ENCODE assay signal across 38 cellular contexts in genomic region chr15:35047528-35047927, GRCh38. TPM values are rescaled to one million over a fixed set of nuclear protein-coding genes. Genes with fewer than 3 reads are reported as not detected.
"Had no signal": no experiment of that assay in that cellular context is flagged by ENCODE, and none has a peak within 500 bp of the region (broad histone marks: within the 10 kb centered on the region; RNA-seq: fewer than 3 reads in every experiment).

No MANE protein-coding gene starts in this region.

- H3K4me3 Mint-ChIP-seq: activated CD4-positive, alpha-beta memory T cell treated with anti-CD3 and anti-CD28 coated beads for 36 hours; activated CD4-positive, alpha-beta T cell treated with anti-CD3 and anti-CD28 coated beads, Interleukin-2, amount 10 ng/mL, durations not matched to agents 24 days and 14 days; activated naive CD4-positive, alpha-beta T cell treated with anti-CD3 and anti-CD28 coated beads, Interleukin-2, amount 10 ng/mL, durations not matched to agents 7 days and 5 days; activated naive CD8-positive, alpha-beta T cell treated with anti-CD3 and anti-CD28 coated beads, Interleukin-2, amount 10 ng/mL, durations not matched to agents 7 days and 5 days; activated T-helper 1 cell treated with anti-CD3 and anti-CD28 coated beads, Interleukin-12 subunit alpha, Interleukin-12 subunit beta, Interleukin-2, Interleukin-4 antibody, amounts not matched to agents 30 ng/mL and 10 ng/mL and 1 ng/mL, durations not matched to agents 14 hours and 24 hours and 36 hours; brain; effector memory CD8-positive, alpha-beta T cell; immature natural killer cell; mesothelial cell of epicardium; naive B cell; stimulated activated naive B cell treated with anti-CD40 and anti-IgM and Interleukin-4, amounts not matched to agents 10 μg/mL and 1 μg/mL and 100 μg/mL, for 72 hours; T-helper 1 cell treated with Interleukin-12 subunit alpha and Interleukin-12 subunit beta and Interleukin-4 antibody, amounts not matched to agents 30 μg/mL and 1 μg/mL, for 36 hours had no signal

- H3K9me3 Mint-ChIP-seq: activated CD4-positive, alpha-beta memory T cell treated with anti-CD3 and anti-CD28 coated beads for 36 hours; activated CD4-positive, alpha-beta T cell treated with anti-CD3 and anti-CD28 coated beads, Interleukin-2, amount 10 ng/mL, durations not matched to agents 24 days and 14 days; activated naive CD4-positive, alpha-beta T cell treated with anti-CD3 and anti-CD28 coated beads, Interleukin-2, amount 10 ng/mL, durations not matched to agents 7 days and 5 days; activated naive CD8-positive, alpha-beta T cell treated with anti-CD3 and anti-CD28 coated beads, Interleukin-2, amount 10 ng/mL, durations not matched to agents 7 days and 5 days; activated T-helper 1 cell treated with anti-CD3 and anti-CD28 coated beads, Interleukin-12 subunit alpha, Interleukin-12 subunit beta, Interleukin-2, Interleukin-4 antibody, amounts not matched to agents 30 ng/mL and 10 ng/mL and 1 ng/mL, durations not matched to agents 14 hours and 24 hours and 36 hours; effector memory CD8-positive, alpha-beta T cell; immature natural killer cell; T-helper 1 cell treated with Interleukin-12 subunit alpha and Interleukin-12 subunit beta and Interleukin-4 antibody, amounts not matched to agents 30 μg/mL and 1 μg/mL, for 36 hours had no signal

- H3K27ac ChIP-seq: ascending aorta, cardiac muscle cell, coronary artery, dorsolateral prefrontal cortex, gastroesophageal sphincter, ovary, psoas muscle, right atrium auricular region, suprapubic skin, tibial artery had no signal

- H3K27ac Mint-ChIP-seq: activated CD4-positive, alpha-beta memory T cell treated with anti-CD3 and anti-CD28 coated beads for 36 hours; activated CD4-positive, alpha-beta T cell treated with anti-CD3 and anti-CD28 coated beads, Interleukin-2, amount 10 ng/mL, durations not matched to agents 24 days and 14 days; activated naive CD4-positive, alpha-beta T cell treated with anti-CD3 and anti-CD28 coated beads, Interleukin-2, amount 10 ng/mL, durations not matched to agents 7 days and 5 days; activated naive CD8-positive, alpha-beta T cell treated with anti-CD3 and anti-CD28 coated beads, Interleukin-2, amount 10 ng/mL, durations not matched to agents 7 days and 5 days; activated T-helper 1 cell treated with anti-CD3 and anti-CD28 coated beads, Interleukin-12 subunit alpha, Interleukin-12 subunit beta, Interleukin-2, Interleukin-4 antibody, amounts not matched to agents 30 ng/mL and 10 ng/mL and 1 ng/mL, durations not matched to agents 14 hours and 24 hours and 36 hours; brain; effector memory CD8-positive, alpha-beta T cell; immature natural killer cell; mesothelial cell of epicardium; naive B cell; stimulated activated naive B cell treated with anti-CD40 and anti-IgM and Interleukin-4, amounts not matched to agents 10 μg/mL and 1 μg/mL and 100 μg/mL, for 72 hours; T-helper 1 cell treated with Interleukin-12 subunit alpha and Interleukin-12 subunit beta and Interleukin-4 antibody, amounts not matched to agents 30 μg/mL and 1 μg/mL, for 36 hours had no signal

- H3K9me3 ChIP-seq: ascending aorta, gastroesophageal sphincter, ovary, psoas muscle, right atrium auricular region, suprapubic skin, tibial artery had no signal

- DNase-seq: activated CD4-positive, alpha-beta memory T cell treated with anti-CD3 and anti-CD28 coated beads for 36 hours; activated CD4-positive, alpha-beta T cell treated with anti-CD3 and anti-CD28 coated beads, Interleukin-2, amount 10 ng/mL, durations not matched to agents 24 days and 14 days; activated CD4-positive, CD25-positive, alpha-beta regulatory T cell treated with anti-CD3 and anti-CD28 coated beads, Interleukin-2, amount 50 U/mL, for 72 hours; activated CD8-positive, alpha-beta memory T cell treated with anti-CD3 and anti-CD28 coated beads, Interleukin-2, amount 50 U/mL, for 4 hours; activated gamma-delta T cell; activated naive CD4-positive, alpha-beta T cell treated with anti-CD3 and anti-CD28 coated beads, Interleukin-2, amount 10 ng/mL, durations not matched to agents 7 days and 5 days; activated naive CD8-positive, alpha-beta T cell treated with anti-CD3 and anti-CD28 coated beads, Interleukin-2, amount 10 ng/mL, durations not matched to agents 7 days and 5 days; activated T-cell treated with anti-CD3 and anti-CD28 coated beads, Interleukin-2, amount 50 U/mL, for 1 hour; dorsolateral prefrontal cortex; effector memory CD8-positive, alpha-beta T cell; head of caudate nucleus; hypothalamus; immature natural killer cell; mammary epithelial cell; naive B cell; ovary; psoas muscle; stimulated activated CD4-positive, alpha-beta T cell treated with anti-CD3 and anti-CD28 coated beads, Interleukin-15, amount 100 ng/mL, for 24 hours; stimulated activated CD4-positive, alpha-beta T cell treated with anti-CD3 and anti-CD28 coated beads, Interleukin-2, amount 100 ng/mL, for 24 hours; stimulated activated naive B cell treated with anti-CD40 and anti-IgM and Interleukin-4, amounts not matched to agents 10 μg/mL and 1 μg/mL and 100 μg/mL, for 72 hours; SW 1271; T1000; tibial artery had no signal

- H3K27me3 Mint-ChIP-seq: activated CD4-positive, alpha-beta T cell treated with anti-CD3 and anti-CD28 coated beads, Interleukin-2, amount 10 ng/mL, durations not matched to agents 24 days and 14 days; activated naive CD4-positive, alpha-beta T cell treated with anti-CD3 and anti-CD28 coated beads, Interleukin-2, amount 10 ng/mL, durations not matched to agents 7 days and 5 days; activated naive CD8-positive, alpha-beta T cell treated with anti-CD3 and anti-CD28 coated beads, Interleukin-2, amount 10 ng/mL, durations not matched to agents 7 days and 5 days; effector memory CD8-positive, alpha-beta T cell; naive B cell; stimulated activated naive B cell treated with anti-CD40 and anti-IgM and Interleukin-4, amounts not matched to agents 10 μg/mL and 1 μg/mL and 100 μg/mL, for 72 hours had no signal

- H3K4me1 ChIP-seq: ascending aorta, gastroesophageal sphincter, psoas muscle, right atrium auricular region, suprapubic skin, tibial artery had no signal

- H3K4me3 ChIP-seq: ascending aorta, cardiac muscle cell, coronary artery, dorsolateral prefrontal cortex, gastroesophageal sphincter, ovary, psoas muscle, right atrium auricular region, suprapubic skin, tibial artery had no signal

- H3K36me3 Mint-ChIP-seq: activated CD4-positive, alpha-beta memory T cell treated with anti-CD3 and anti-CD28 coated beads for 36 hours; activated naive CD4-positive, alpha-beta T cell treated with anti-CD3 and anti-CD28 coated beads, Interleukin-2, amount 10 ng/mL, durations not matched to agents 7 days and 5 days; activated naive CD8-positive, alpha-beta T cell treated with anti-CD3 and anti-CD28 coated beads, Interleukin-2, amount 10 ng/mL, durations not matched to agents 7 days and 5 days; brain; immature natural killer cell; mesothelial cell of epicardium; naive B cell; stimulated activated naive B cell treated with anti-CD40 and anti-IgM and Interleukin-4, amounts not matched to agents 10 μg/mL and 1 μg/mL and 100 μg/mL, for 72 hours had no signal

- H3K36me3 ChIP-seq: ascending aorta, cardiac muscle cell, gastroesophageal sphincter, ovary, right atrium auricular region, suprapubic skin, tibial artery had no signal

- H3K4me1 Mint-ChIP-seq: activated naive CD4-positive, alpha-beta T cell treated with anti-CD3 and anti-CD28 coated beads, Interleukin-2, amount 10 ng/mL, durations not matched to agents 7 days and 5 days; activated naive CD8-positive, alpha-beta T cell treated with anti-CD3 and anti-CD28 coated beads, Interleukin-2, amount 10 ng/mL, durations not matched to agents 7 days and 5 days; brain; immature natural killer cell; mesothelial cell of epicardium had no signal

RNA-seq across cellular contexts. Expression of gene NANOGP8, which starts 37.6 kb away (rescaled TPM):
- total RNA-seq: activated CD4-positive, alpha-beta memory T cell treated with anti-CD3 and anti-CD28 coated beads for 36 hours; activated CD4-positive, alpha-beta T cell treated with anti-CD3 and anti-CD28 coated beads, Interleukin-2, amount 10 ng/mL, durations not matched to agents 24 days and 14 days; activated CD8-positive, alpha-beta memory T cell treated with anti-CD3 and anti-CD28 coated beads for 36 hours; activated naive CD8-positive, alpha-beta T cell treated with anti-CD3 and anti-CD28 coated beads, Interleukin-2, amount 10 ng/mL, durations not matched to agents 7 days and 5 days; activated T-helper 1 cell treated with anti-CD3 and anti-CD28 coated beads, Interleukin-12 subunit alpha, Interleukin-12 subunit beta, Interleukin-2, Interleukin-4 antibody, amounts not matched to agents 30 ng/mL and 10 ng/mL and 1 ng/mL, durations not matched to agents 14 hours and 24 hours and 36 hours; ascending aorta; cardiac muscle cell; fibroblast of lung; fibroblast of villous mesenchyme; mammary epithelial cell had no signal
- polyA plus RNA-seq: cardiac muscle cell, fibroblast of lung, immature natural killer cell, liver, mammary epithelial cell, neural cell had no signal
